ENCODE assay signal across 1 cellular context in the genomic region with DNA sequence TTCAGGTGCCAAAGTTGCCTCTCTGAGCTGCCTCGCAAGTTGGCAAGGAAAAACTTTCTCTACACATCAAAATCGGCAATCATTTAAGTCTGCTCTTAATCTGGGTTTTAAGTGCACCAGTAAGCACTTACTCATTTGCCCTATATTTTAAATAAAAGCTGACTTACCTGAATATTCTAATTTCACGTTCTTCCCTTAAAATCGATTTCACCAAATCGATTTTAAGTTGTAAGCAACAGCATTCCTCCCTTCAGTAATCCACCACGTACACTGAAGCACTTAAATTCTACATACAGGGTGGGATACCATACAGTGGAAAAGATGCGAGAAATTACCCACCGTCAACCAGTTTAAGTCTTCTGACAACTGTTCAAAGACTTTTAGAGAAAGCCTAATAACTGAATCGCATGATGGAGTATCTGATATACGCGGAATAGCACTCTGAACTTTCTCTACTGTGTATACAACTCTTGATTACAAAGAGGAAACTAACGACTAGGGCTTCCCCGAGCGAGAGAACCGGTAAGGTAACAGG.
TF ChIP-seq lines count a peak whose summit lies in the region.

No MANE protein-coding gene starts in this region.

TF ChIP-seq in K562, 482 proteins besides CTCF, POLR2A, EP300 and RAD21 (continued from another document):
- TF ChIP-seq, protein P1, sequence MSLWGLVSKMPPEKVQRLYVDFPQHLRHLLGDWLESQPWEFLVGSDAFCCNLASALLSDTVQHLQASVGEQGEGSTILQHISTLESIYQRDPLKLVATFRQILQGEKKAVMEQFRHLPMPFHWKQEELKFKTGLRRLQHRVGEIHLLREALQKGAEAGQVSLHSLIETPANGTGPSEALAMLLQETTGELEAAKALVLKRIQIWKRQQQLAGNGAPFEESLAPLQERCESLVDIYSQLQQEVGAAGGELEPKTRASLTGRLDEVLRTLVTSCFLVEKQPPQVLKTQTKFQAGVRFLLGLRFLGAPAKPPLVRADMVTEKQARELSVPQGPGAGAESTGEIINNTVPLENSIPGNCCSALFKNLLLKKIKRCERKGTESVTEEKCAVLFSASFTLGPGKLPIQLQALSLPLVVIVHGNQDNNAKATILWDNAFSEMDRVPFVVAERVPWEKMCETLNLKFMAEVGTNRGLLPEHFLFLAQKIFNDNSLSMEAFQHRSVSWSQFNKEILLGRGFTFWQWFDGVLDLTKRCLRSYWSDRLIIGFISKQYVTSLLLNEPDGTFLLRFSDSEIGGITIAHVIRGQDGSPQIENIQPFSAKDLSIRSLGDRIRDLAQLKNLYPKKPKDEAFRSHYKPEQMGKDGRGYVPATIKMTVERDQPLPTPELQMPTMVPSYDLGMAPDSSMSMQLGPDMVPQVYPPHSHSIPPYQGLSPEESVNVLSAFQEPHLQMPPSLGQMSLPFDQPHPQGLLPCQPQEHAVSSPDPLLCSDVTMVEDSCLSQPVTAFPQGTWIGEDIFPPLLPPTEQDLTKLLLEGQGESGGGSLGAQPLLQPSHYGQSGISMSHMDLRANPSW (CRISPR knock-in tag; IDR thresholded peaks at IDR 0.05), result 0 out of 2 replicates have a peak, but pooled peaks have one; percentile 6
- TF ChIP-seq KDM5B (IDR thresholded peaks at IDR 0.05; ENCODE audit: insufficient replicate concordance, low read depth, low read length) (no peak), FOXK2 (conservative IDR thresholded peaks at IDR 0.05 in 1 of 2, IDR thresholded peaks at IDR 0.05 in 1 of 2; ENCODE audit: low read depth in 2 of 2) (peak in 1 of 2 experiments; percentile 46; a peak in 1 of 4 replicates), NCOR1 (IDR thresholded peaks at IDR 0.05) (peak; percentile 36; the same call in 1 of the 2 replicates), DPF2 (IDR thresholded peaks at IDR 0.05) (0 out of 2 replicates have a peak, but pooled peaks have one; percentile 9), ZNF316 (IDR thresholded peaks at IDR 0.05) (peak; percentile 86), GTF2F1 (IDR thresholded peaks at IDR 0.05; ENCODE audit: low read depth, low read length) (no peak), BRD4 (IDR thresholded peaks at IDR 0.05) (peak; percentile 54; the same call in 1 of the 2 replicates), MAFF (IDR thresholded peaks at IDR 0.05; ENCODE audit: low read length) (peak; percentile 26), SIN3A (IDR thresholded peaks at IDR 0.05; ENCODE audit: borderline replicate concordance in 2 of 2, control insufficient read depth in 1 of 2, low read depth in 2 of 2, low read length in 2 of 2) (0 out of 4 replicates have a peak, but pooled peaks of 1 of the 2 experiments have one; percentile 25), C11orf30 (IDR thresholded peaks at IDR 0.05; ENCODE audit: low read depth) (peak; percentile 57)
